ENCODE assay signal across 1 cellular context in the genomic region with DNA sequence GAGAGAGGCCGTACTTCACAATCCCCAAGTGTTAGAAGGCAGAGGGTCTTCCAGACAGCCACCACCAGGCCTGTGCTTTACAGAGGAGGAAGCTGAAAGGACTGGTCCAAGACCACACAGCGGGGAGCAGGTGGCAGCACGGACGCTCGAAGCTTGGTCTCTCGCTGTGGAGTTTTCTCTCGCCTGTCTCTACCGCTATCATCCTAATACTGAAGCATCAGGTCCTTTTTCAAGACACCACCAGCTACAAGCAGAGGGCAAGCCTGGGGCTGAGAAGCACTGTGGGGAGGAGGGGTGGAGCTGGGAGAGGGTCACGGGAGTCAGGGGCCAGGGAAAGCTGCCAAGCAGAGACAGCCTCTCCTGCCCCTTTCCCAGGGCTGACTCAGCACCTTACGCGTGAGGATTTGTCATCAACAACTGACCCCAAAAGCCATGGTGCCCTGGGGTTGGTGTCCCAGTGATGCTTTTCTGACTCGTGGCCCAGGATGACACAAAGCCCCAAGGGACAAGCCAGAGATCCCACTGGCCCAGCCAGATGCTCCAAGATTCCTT.
A peak's percentile ranks its signal among the peaks of the same experiment; 100 is the strongest.
TF ChIP-seq lines count a peak whose summit lies in the region.

No MANE protein-coding gene starts in this region.

TF ChIP-seq in K562, 482 proteins besides CTCF, POLR2A, EP300 and RAD21 (continued from another document and continues in another):
- TF ChIP-seq, protein P1, sequence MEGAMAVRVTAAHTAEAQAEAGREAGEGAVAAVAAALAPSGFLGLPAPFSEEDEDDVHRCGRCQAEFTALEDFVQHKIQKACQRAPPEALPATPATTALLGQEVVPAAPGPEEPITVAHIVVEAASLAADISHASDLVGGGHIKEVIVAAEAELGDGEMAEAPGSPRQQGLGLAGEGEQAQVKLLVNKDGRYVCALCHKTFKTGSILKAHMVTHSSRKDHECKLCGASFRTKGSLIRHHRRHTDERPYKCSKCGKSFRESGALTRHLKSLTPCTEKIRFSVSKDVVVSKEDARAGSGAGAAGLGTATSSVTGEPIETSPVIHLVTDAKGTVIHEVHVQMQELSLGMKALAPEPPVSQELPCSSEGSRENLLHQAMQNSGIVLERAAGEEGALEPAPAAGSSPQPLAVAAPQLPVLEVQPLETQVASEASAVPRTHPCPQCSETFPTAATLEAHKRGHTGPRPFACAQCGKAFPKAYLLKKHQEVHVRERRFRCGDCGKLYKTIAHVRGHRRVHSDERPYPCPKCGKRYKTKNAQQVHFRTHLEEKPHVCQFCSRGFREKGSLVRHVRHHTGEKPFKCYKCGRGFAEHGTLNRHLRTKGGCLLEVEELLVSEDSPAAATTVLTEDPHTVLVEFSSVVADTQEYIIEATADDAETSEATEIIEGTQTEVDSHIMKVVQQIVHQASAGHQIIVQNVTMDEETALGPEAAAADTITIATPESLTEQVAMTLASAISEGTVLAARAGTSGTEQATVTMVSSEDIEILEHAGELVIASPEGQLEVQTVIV (CRISPR knock-in tag; IDR thresholded peaks at IDR 0.05; ENCODE audit: borderline replicate concordance): no peak
- TF ChIP-seq TRIM28 (IDR thresholded peaks at IDR 0.05) (no peak), RFX7 (CRISPR knock-in tag; IDR thresholded peaks at IDR 0.05) (no peak), DEAF1 (CRISPR knock-in tag; IDR thresholded peaks at IDR 0.05) (no peak), LEF1 (IDR thresholded peaks at IDR 0.05) (no peak), THRB (CRISPR knock-in tag; conservative IDR thresholded peaks at IDR 0.05) (no peak), CREB5 (CRISPR knock-in tag; IDR thresholded peaks at IDR 0.05) (no peak), ZBTB9 (CRISPR knock-in tag; IDR thresholded peaks at IDR 0.05) (no peak), ZBTB2 (IDR thresholded peaks at IDR 0.05) (no peak), CBFA2T3 (IDR thresholded peaks at IDR 0.05) (no peak; the same call in 1 of the 2 replicates), FOXJ2 (tag; IDR thresholded peaks at IDR 0.05) (no peak), NR2C1 (IDR thresholded peaks at IDR 0.05) (no peak), NR2C1 (tag; IDR thresholded peaks at IDR 0.05) (peak; percentile 47; the same call in 1 of the 2 replicates), ELF2 (CRISPR knock-in tag; IDR thresholded peaks at IDR 0.05) (no peak), HMGN3 (IDR thresholded peaks at IDR 0.05; ENCODE audit: borderline replicate concordance, extremely low read depth, insufficient read length, low read depth, low read length) (no peak), NR3C1 (CRISPR knock-in tag; IDR thresholded peaks at IDR 0.05) (no peak), POLR2B (IDR thresholded peaks at IDR 0.05; ENCODE audit: low read depth, partially characterized antibody) (no peak), ZBTB7A (IDR thresholded peaks at IDR 0.05; ENCODE audit: borderline replicate concordance, control insufficient read depth, low read depth, low read length) (no peak), PHB2 (IDR thresholded peaks at IDR 0.05; ENCODE audit: low read depth) (no peak), SNRNP70 (optimal IDR thresholded peaks at IDR 0.05; ENCODE audit: low read depth, low read length) (no peak), ELK3 (CRISPR knock-in tag; IDR thresholded peaks at IDR 0.05) (no peak), NCOA2 (IDR thresholded peaks at IDR 0.05; ENCODE audit: partially characterized antibody in 2 of 2) (no peak), HMG20A (CRISPR knock-in tag; conservative IDR thresholded peaks at IDR 0.05) (no peak), RBM15 (IDR thresholded peaks at IDR 0.05; ENCODE audit: insufficient read depth, low read length) (no peak), ZNF274 (IDR thresholded peaks at IDR 0.05; ENCODE audit: borderline replicate concordance, low read depth, low read length) (no peak), ZKSCAN8 (CRISPR knock-in tag; IDR thresholded peaks at IDR 0.05) (no peak), NFRKB (IDR thresholded peaks at IDR 0.05; ENCODE audit: low read depth) (no peak), HSF4 (CRISPR knock-in tag; IDR thresholded peaks at IDR 0.05; ENCODE audit: borderline replicate concordance) (no peak), ZNF740 (CRISPR knock-in tag; IDR thresholded peaks at IDR 0.05) (no peak), ZNF740 (tag; IDR thresholded peaks at IDR 0.05) (no peak), JUND (IDR thresholded peaks at IDR 0.05; ENCODE audit: borderline replicate concordance, low read depth, low read length) (peak; percentile 68), JUND (tag; IDR thresholded peaks at IDR 0.05; ENCODE audit: borderline replicate concordance, low read depth, low read length) (no peak), ZNF184 (CRISPR knock-in tag; IDR thresholded peaks at IDR 0.05) (no peak), ZNF232 (CRISPR knock-in tag; IDR thresholded peaks at IDR 0.05) (no peak), HDGF (IDR thresholded peaks at IDR 0.05) (no peak)
- TF ChIP-seq, protein P2, sequence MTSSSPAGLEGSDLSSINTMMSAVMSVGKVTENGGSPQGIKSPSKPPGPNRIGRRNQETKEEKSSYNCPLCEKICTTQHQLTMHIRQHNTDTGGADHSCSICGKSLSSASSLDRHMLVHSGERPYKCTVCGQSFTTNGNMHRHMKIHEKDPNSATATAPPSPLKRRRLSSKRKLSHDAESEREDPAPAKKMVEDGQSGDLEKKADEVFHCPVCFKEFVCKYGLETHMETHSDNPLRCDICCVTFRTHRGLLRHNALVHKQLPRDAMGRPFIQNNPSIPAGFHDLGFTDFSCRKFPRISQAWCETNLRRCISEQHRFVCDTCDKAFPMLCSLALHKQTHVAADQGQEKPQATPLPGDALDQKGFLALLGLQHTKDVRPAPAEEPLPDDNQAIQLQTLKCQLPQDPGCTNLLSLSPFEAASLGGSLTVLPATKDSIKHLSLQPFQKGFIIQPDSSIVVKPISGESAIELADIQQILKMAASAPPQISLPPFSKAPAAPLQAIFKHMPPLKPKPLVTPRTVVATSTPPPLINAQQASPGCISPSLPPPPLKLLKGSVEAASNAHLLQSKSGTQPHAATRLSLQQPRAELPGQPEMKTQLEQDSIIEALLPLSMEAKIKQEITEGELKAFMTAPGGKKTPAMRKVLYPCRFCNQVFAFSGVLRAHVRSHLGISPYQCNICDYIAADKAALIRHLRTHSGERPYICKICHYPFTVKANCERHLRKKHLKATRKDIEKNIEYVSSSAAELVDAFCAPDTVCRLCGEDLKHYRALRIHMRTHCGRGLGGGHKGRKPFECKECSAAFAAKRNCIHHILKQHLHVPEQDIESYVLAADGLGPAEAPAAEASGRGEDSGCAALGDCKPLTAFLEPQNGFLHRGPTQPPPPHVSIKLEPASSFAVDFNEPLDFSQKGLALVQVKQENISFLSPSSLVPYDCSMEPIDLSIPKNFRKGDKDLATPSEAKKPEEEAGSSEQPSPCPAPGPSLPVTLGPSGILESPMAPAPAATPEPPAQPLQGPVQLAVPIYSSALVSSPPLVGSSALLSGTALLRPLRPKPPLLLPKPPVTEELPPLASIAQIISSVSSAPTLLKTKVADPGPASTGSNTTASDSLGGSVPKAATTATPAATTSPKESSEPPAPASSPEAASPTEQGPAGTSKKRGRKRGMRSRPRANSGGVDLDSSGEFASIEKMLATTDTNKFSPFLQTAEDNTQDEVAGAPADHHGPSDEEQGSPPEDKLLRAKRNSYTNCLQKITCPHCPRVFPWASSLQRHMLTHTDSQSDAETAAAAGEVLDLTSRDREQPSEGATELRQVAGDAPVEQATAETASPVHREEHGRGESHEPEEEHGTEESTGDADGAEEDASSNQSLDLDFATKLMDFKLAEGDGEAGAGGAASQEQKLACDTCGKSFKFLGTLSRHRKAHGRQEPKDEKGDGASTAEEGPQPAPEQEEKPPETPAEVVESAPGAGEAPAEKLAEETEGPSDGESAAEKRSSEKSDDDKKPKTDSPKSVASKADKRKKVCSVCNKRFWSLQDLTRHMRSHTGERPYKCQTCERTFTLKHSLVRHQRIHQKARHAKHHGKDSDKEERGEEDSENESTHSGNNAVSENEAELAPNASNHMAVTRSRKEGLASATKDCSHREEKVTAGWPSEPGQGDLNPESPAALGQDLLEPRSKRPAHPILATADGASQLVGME (CRISPR knock-in tag; IDR thresholded peaks at IDR 0.05): no peak
- TF ChIP-seq, protein P3, sequence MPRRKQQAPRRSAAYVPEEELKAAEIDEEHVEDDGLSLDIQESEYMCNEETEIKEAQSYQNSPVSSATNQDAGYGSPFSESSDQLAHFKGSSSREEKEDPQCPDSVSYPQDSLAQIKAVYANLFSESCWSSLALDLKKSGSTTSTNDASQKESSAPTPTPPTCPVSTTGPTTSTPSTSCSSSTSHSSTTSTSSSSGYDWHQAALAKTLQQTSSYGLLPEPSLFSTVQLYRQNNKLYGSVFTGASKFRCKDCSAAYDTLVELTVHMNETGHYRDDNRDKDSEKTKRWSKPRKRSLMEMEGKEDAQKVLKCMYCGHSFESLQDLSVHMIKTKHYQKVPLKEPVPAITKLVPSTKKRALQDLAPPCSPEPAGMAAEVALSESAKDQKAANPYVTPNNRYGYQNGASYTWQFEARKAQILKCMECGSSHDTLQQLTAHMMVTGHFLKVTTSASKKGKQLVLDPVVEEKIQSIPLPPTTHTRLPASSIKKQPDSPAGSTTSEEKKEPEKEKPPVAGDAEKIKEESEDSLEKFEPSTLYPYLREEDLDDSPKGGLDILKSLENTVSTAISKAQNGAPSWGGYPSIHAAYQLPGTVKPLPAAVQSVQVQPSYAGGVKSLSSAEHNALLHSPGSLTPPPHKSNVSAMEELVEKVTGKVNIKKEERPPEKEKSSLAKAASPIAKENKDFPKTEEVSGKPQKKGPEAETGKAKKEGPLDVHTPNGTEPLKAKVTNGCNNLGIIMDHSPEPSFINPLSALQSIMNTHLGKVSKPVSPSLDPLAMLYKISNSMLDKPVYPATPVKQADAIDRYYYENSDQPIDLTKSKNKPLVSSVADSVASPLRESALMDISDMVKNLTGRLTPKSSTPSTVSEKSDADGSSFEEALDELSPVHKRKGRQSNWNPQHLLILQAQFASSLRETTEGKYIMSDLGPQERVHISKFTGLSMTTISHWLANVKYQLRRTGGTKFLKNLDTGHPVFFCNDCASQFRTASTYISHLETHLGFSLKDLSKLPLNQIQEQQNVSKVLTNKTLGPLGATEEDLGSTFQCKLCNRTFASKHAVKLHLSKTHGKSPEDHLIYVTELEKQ (CRISPR knock-in tag; IDR thresholded peaks at IDR 0.05): no peak
